ENCODE assay signal across 17 cellular contexts in genomic region chr2:145022021-145022670, GRCh38.
DNase-seq lines count a peak whose midpoint lies in the region; TF ChIP-seq lines count a peak whose summit lies in the region.
"Had no signal": no experiment of that assay in that cellular context is flagged by ENCODE, and none has a peak within 500 bp of the region (broad histone marks: within the 10 kb centered on the region; RNA-seq: fewer than 3 reads in every experiment).

No MANE protein-coding gene starts in this region.

- DNase-seq in LHCN-M2 (ENCODE audit: low read depth), result peak; percentile 40
- DNase-seq in cardiac fibroblast (ENCODE audit: low read depth in 2 of 2), result peak; percentile 53 to 54
- DNase-seq in left kidney (ENCODE audit: low read depth, low spot score), result peak; percentile 3
- no peak for DNase-seq in thyroid gland
- DNase-seq in NCI-H2081 treated with DMSO at 0.1 percent for 48 hours (lab: John Stamatoyannopoulos, UW), result no peak
- no peak for DNase-seq in transverse colon
- DNase-seq in caudate nucleus (lab: John Stamatoyannopoulos, UW), result no peak
- DNase-seq in NCI-H748 treated with DMSO at 0.1 percent for 48 hours (lab: John Stamatoyannopoulos, UW), result no peak
- DNase-seq: activated naive CD8-positive, alpha-beta T cell treated with anti-CD3 and anti-CD28 coated beads for 36 hours; colonic mucosa; DMS153; glutamatergic neuron; NCI-H1930; NCI-H524 treated with DMSO at 0.1 percent for 48 hours; stimulated activated CD4-positive, alpha-beta T cell treated with anti-CD3 and anti-CD28 coated beads, Interleukin-4, amount 100 ng/mL, for 24 hours; stimulated activated CD8-positive, alpha-beta memory T cell treated with anti-CD3 and anti-CD28 coated beads, Interleukin-4, amount 100 ng/mL, for 48 hours had no signal

- H3K27me3 ChIP-seq in thyroid gland (no peaks in the 10 kb centered on the region), transverse colon (no peaks in the 10 kb centered on the region)
- H3K27me3 ChIP-seq: colonic mucosa had no signal

- WGBS in thyroid gland, 2 donors, result 68 to 69% methylated on average over 1 of the region's 1 CpG
- 40 to 74% methylated on average over 1 of the region's 1 CpG for whole genome bisulfite sequencing in transverse colon (ENCODE audit: low coverage in 1 of 2), 2 donors

- H3K36me3 ChIP-seq in thyroid gland, result no peaks in the 10 kb centered on the region
- H3K36me3 ChIP-seq in transverse colon, result no peaks in the 10 kb centered on the region
- H3K36me3 ChIP-seq: colonic mucosa had no signal

- intact Hi-C loops in thyroid gland (cut with DNase I), result no loop called here
- intact Hi-C loops in transverse colon (cut with DNase I; ENCODE audit: low total_unique reads), result no loop called here

- no peaks in the 10 kb centered on the region for H3K9me3 ChIP-seq in thyroid gland
- no peaks in the 10 kb centered on the region for H3K9me3 ChIP-seq in transverse colon
- H3K9me3 ChIP-seq: colonic mucosa had no signal

- H3K4me1 ChIP-seq in thyroid gland (no peaks in the 10 kb centered on the region), transverse colon (no peaks in the 10 kb centered on the region)
- H3K4me1 ChIP-seq: colonic mucosa had no signal

- TF ChIP-seq CTCF in cardiac fibroblast (IDR thresholded peaks at IDR 0.05; ENCODE audit: low read depth, low read length) (no peak), thyroid gland (IDR thresholded peaks at IDR 0.05) (no peak), transverse colon (IDR thresholded peaks at IDR 0.05) (no peak)

- H3K4me3 ChIP-seq in cardiac fibroblast (replicated peaks in 1 of 2; ENCODE audit: low read depth in 2 of 2, low read length in 2 of 2) (no peak overlapping the region), thyroid gland (replicated peaks in 1 of 3) (no peak overlapping the region), transverse colon (no peak overlapping the region)
- H3K4me3 ChIP-seq: colonic mucosa had no signal

- H3K27ac ChIP-seq in thyroid gland, result peak overlapping the region in 2 of 3 donors; percentile 14 to 29
- H3K27ac ChIP-seq in transverse colon, result no peak overlapping the region
- H3K27ac ChIP-seq in caudate nucleus (ENCODE audit: low read depth, low read length), result no peak overlapping the region
- H3K27ac ChIP-seq: C4-2B, colonic mucosa had no signal

- TF ChIP-seq POLR2A in thyroid gland (IDR thresholded peaks at IDR 0.05) (no peak), transverse colon (IDR thresholded peaks at IDR 0.05) (no peak)

- in situ Hi-C loops in transverse colon (cut with MboI; ENCODE audit: low pct_ligation_motif_present in 1 of 4, low pct_unique_long_range_greater_than_20kb in 1 of 4, low sequenced_read_pairs in 3 of 4), result no loop called here

- no peak for TF ChIP-seq EP300 in transverse colon (IDR thresholded peaks at IDR 0.05; ENCODE audit: low read depth)

Comparison
In these comparisons a context has a peak if more than half of its experiments do, and no peak if none do; other contexts are left out.
1. DNase-seq: peak in LHCN-M2 (single experiment), cardiac fibroblast (2 of 2) and left kidney (single experiment); none in thyroid gland (0 of 2), NCI-H2081 treated with DMSO at 0.1 percent for 48 hours (single experiment), transverse colon (single experiment), caudate nucleus (0 of 61) and NCI-H748 treated with DMSO at 0.1 percent for 48 hours (single experiment).
2. H3K27ac ChIP-seq: peak in thyroid gland (2 of 3); none in transverse colon (0 of 4) and caudate nucleus (single experiment).